ENCODE assay signal across 13 cellular contexts in genomic region chr1:8679411-8679800, GRCh38.
A peak's percentile ranks its signal among the peaks of the same experiment; 100 is the strongest.
DNase-seq lines count a peak whose midpoint lies in the region; ATAC-seq and TF ChIP-seq lines count a peak whose summit lies in the region.
"Had no signal": no experiment of that assay in that cellular context is flagged by ENCODE, and none has a peak within 500 bp of the region (broad histone marks: within the 10 kb centered on the region; RNA-seq: fewer than 3 reads in every experiment).

No MANE protein-coding gene starts in this region.

- H3K4ac ChIP-seq in mesenchymal stem cell (ENCODE audit: low read depth in 1 of 2, low read length in 2 of 2): no peak overlapping the region

- H3K4me3 ChIP-seq in brain microvascular endothelial cell (ENCODE audit: low read depth, low read length) (no peak overlapping the region), mesenchymal stem cell (ENCODE audit: insufficient read depth in 1 of 2, low read depth in 1 of 2, low read length in 2 of 2) (no peak overlapping the region)
- H3K4me3 ChIP-seq: PC-9 had no signal

- no peak overlapping the region for H3K23ac ChIP-seq in mesenchymal stem cell (ENCODE audit: low read length in 2 of 2)

- no peak overlapping the region for H3K4me2 ChIP-seq in mesenchymal stem cell (ENCODE audit: low read length, poor library complexity, severe bottlenecking)
- H3K4me2 ChIP-seq: PC-9 had no signal

- H2BK12ac ChIP-seq in mesenchymal stem cell (ENCODE audit: low read length in 2 of 2): no peak overlapping the region

- peak; percentile 33 for DNase-seq in ELR (ENCODE audit: low read depth)
- peak; percentile 42 for DNase-seq in NCI-H69 (lab: John Stamatoyannopoulos, UW)
- peak; percentile 54 for DNase-seq in brain microvascular endothelial cell
- DNase-seq in mesenchymal stem cell: peak; percentile 84
- DNase-seq in activated T-helper 2 cell treated with anti-CD3 and anti-CD28 coated beads, Interferon-gamma antibody, Interleukin-2, Interleukin-4, amounts not matched to agents 10 μg/mL and 5 μg/mL and 100 μg/mL, durations not matched to agents 14 hours and 24 hours and 36 hours (ENCODE audit: low spot score): no peak
- no peak for DNase-seq in cerebellar cortex (ENCODE audit: low spot score)
- no peak for DNase-seq in NCI-H1048 (lab: John Stamatoyannopoulos, UW)
- DNase-seq: CD4-positive, alpha-beta memory T cell; NCI-H1930; PC-9; T-helper 9 cell had no signal

- no peak overlapping the region for H3K4me3 Mint-ChIP-seq in activated T-helper 2 cell treated with anti-CD3 and anti-CD28 coated beads, Interferon-gamma antibody, Interleukin-2, Interleukin-4, amounts not matched to agents 10 μg/mL and 5 μg/mL and 100 μg/mL, durations not matched to agents 14 hours and 24 hours and 36 hours (ENCODE audit: low read depth)
- H3K4me3 Mint-ChIP-seq: activated T-helper 1 cell treated with anti-CD3 and anti-CD28 coated beads, Interleukin-12 subunit alpha, Interleukin-12 subunit beta, Interleukin-2, Interleukin-4 antibody, amounts not matched to agents 30 ng/mL and 10 ng/mL and 1 ng/mL, durations not matched to agents 14 hours and 24 hours and 36 hours; CD4-positive, alpha-beta memory T cell had no signal

- no peak overlapping the region for H2BK5ac ChIP-seq in mesenchymal stem cell (ENCODE audit: low read depth, low read length, poor library complexity, severe bottlenecking)

- H3K18ac ChIP-seq in mesenchymal stem cell (ENCODE audit: low read depth in 1 of 2, low read length in 2 of 2): no peak overlapping the region

- TF ChIP-seq CTCF in brain microvascular endothelial cell (IDR thresholded peaks at IDR 0.05; ENCODE audit: low read depth, low read length, missing control alignments): no peak

- no peaks in the 10 kb centered on the region for H3K27me3 ChIP-seq in brain microvascular endothelial cell (replicated peaks)
- H3K27me3 ChIP-seq in mesenchymal stem cell (ENCODE audit: control insufficient read depth in 1 of 2, insufficient read depth in 1 of 2, low read length in 2 of 2): no peaks in the 10 kb centered on the region

- 11% methylated on average over 1 of the region's 2 CpGs for WGBS in mesenchymal stem cell

- H3K27ac Mint-ChIP-seq in activated T-helper 2 cell treated with anti-CD3 and anti-CD28 coated beads, Interferon-gamma antibody, Interleukin-2, Interleukin-4, amounts not matched to agents 10 μg/mL and 5 μg/mL and 100 μg/mL, durations not matched to agents 14 hours and 24 hours and 36 hours: no peak overlapping the region
- H3K27ac Mint-ChIP-seq: activated T-helper 1 cell treated with anti-CD3 and anti-CD28 coated beads, Interleukin-12 subunit alpha, Interleukin-12 subunit beta, Interleukin-2, Interleukin-4 antibody, amounts not matched to agents 30 ng/mL and 10 ng/mL and 1 ng/mL, durations not matched to agents 14 hours and 24 hours and 36 hours; CD4-positive, alpha-beta memory T cell had no signal

- H3K79me1 ChIP-seq in mesenchymal stem cell (replicated peaks; ENCODE audit: low read length, poor library complexity, severe bottlenecking): peaks cover 13% of the 10 kb centered on the region

- H3K9me3 ChIP-seq in mesenchymal stem cell (ENCODE audit: control insufficient read depth, low read length): no peaks in the 10 kb centered on the region

- H3K27me3 Mint-ChIP-seq in activated T-helper 2 cell treated with anti-CD3 and anti-CD28 coated beads, Interferon-gamma antibody, Interleukin-2, Interleukin-4, amounts not matched to agents 10 μg/mL and 5 μg/mL and 100 μg/mL, durations not matched to agents 14 hours and 24 hours and 36 hours (ENCODE audit: low read depth): no peaks in the 10 kb centered on the region
- H3K27me3 Mint-ChIP-seq: CD4-positive, alpha-beta memory T cell had no signal

- peaks cover 52% of the 10 kb centered on the region for H3K4me1 Mint-ChIP-seq in activated T-helper 2 cell treated with anti-CD3 and anti-CD28 coated beads, Interferon-gamma antibody, Interleukin-2, Interleukin-4, amounts not matched to agents 10 μg/mL and 5 μg/mL and 100 μg/mL, durations not matched to agents 14 hours and 24 hours and 36 hours (ENCODE audit: low read depth)

- no peak overlapping the region for H3K9ac ChIP-seq in mesenchymal stem cell (ENCODE audit: low read length)

- no peak overlapping the region for H4K8ac ChIP-seq in mesenchymal stem cell (ENCODE audit: low read length)

- intact Hi-C loops in activated T-helper 2 cell treated with anti-CD3 and anti-CD28 coated beads, Interferon-gamma antibody, Interleukin-2, Interleukin-4, amounts not matched to agents 10 μg/mL and 5 μg/mL and 100 μg/mL, durations not matched to agents 14 hours and 24 hours and 36 hours (cut with micrococcal nuclease): loop anchor here (1.0 to 2.0 kb wide), 5 partner anchors 15 to 119 kb away; no protein-coding TSS in a partner anchor

- H3K27ac ChIP-seq in brain microvascular endothelial cell (peak overlapping the region; percentile 55), mesenchymal stem cell (ENCODE audit: low read length, poor library complexity, severe bottlenecking) (no peak overlapping the region)
- H3K27ac ChIP-seq: PC-9 had no signal

- H2BK15ac ChIP-seq in mesenchymal stem cell (ENCODE audit: low read depth, poor library complexity, severe bottlenecking): no peak overlapping the region

- H3K14ac ChIP-seq in mesenchymal stem cell (ENCODE audit: low read length in 2 of 2): no peak overlapping the region

- no peak overlapping the region for H2AFZ ChIP-seq in mesenchymal stem cell (ENCODE audit: low read depth, low read length)
- H2AFZ ChIP-seq: PC-9 had no signal

- H3K9me3 Mint-ChIP-seq in activated T-helper 2 cell treated with anti-CD3 and anti-CD28 coated beads, Interferon-gamma antibody, Interleukin-2, Interleukin-4, amounts not matched to agents 10 μg/mL and 5 μg/mL and 100 μg/mL, durations not matched to agents 14 hours and 24 hours and 36 hours: no peaks in the 10 kb centered on the region
- H3K9me3 Mint-ChIP-seq: activated T-helper 1 cell treated with anti-CD3 and anti-CD28 coated beads, Interleukin-12 subunit alpha, Interleukin-12 subunit beta, Interleukin-2, Interleukin-4 antibody, amounts not matched to agents 30 ng/mL and 10 ng/mL and 1 ng/mL, durations not matched to agents 14 hours and 24 hours and 36 hours; CD4-positive, alpha-beta memory T cell had no signal

- ATAC-seq in GM21576 (IDR thresholded peaks at IDR 0.05; ENCODE audit: unreplicated experiment): no peak

- H3K36me3 Mint-ChIP-seq in activated T-helper 2 cell treated with anti-CD3 and anti-CD28 coated beads, Interferon-gamma antibody, Interleukin-2, Interleukin-4, amounts not matched to agents 10 μg/mL and 5 μg/mL and 100 μg/mL, durations not matched to agents 14 hours and 24 hours and 36 hours (ENCODE audit: low read depth): peaks cover 28% of the 10 kb centered on the region
- H3K36me3 Mint-ChIP-seq: CD4-positive, alpha-beta memory T cell had no signal

- H4K91ac ChIP-seq in mesenchymal stem cell (ENCODE audit: low read length): no peak overlapping the region

- H3K4me1 ChIP-seq in mesenchymal stem cell (ENCODE audit: control insufficient read depth, insufficient read depth, low read depth, low read length): peaks cover 1% of the 10 kb centered on the region

- H3K36me3 ChIP-seq in brain microvascular endothelial cell (replicated peaks) (no peaks in the 10 kb centered on the region), mesenchymal stem cell (ENCODE audit: control insufficient read depth in 1 of 2, insufficient read depth in 2 of 2, low read depth in 1 of 2, low read length in 2 of 2) (no peaks in the 10 kb centered on the region)

- H2BK120ac ChIP-seq in mesenchymal stem cell (ENCODE audit: low read depth, low read length): no peak overlapping the region

- in situ Hi-C loops in brain microvascular endothelial cell (cut with HindIII; ENCODE audit: low pct_ligation_motif_present, low sequenced_read_pairs): no loop called here

- no peak overlapping the region for H2AK5ac ChIP-seq in mesenchymal stem cell (ENCODE audit: low read length, severe bottlenecking)

Comparison
In these comparisons a context has a peak if more than half of its experiments do, and no peak if none do; other contexts are left out.
1. DNase-seq: peak in ELR (single experiment), NCI-H69 (single experiment), brain microvascular endothelial cell (single experiment) and mesenchymal stem cell (single experiment); none in activated T-helper 2 cell treated with anti-CD3 and anti-CD28 coated beads, Interferon-gamma antibody, Interleukin-2, Interleukin-4, amounts not matched to agents 10 μg/mL and 5 μg/mL and 100 μg/mL, durations not matched to agents 14 hours and 24 hours and 36 hours (single experiment), cerebellar cortex (single experiment) and NCI-H1048 (single experiment).